In the genomic region with DNA sequence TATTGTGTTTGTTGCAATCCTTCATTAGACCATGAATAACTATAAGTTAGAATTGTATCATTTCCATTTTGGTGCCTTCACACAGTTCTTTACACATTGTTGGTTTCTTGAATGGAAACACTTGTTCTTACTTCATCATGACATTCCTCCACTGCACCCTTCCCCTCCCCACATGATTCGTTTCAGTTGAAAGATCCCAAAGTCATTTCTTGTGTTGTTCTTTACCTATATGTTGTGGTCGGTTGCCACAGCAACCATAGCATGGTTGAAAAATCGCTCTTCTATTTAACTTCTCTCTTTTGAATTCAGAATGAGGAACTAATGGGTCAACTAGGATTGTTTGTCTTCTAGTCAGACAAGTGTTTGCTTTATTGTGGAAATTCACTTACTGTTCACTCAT, we compare ENCODE assay signal across 10 cellular contexts.
DNase-seq lines count a peak whose midpoint lies in the region; ATAC-seq and TF ChIP-seq lines count a peak whose summit lies in the region.
"Had no signal": no experiment of that assay in that cellular context is flagged by ENCODE, and none has a peak within 500 bp of the region (broad histone marks: within the 10 kb centered on the region; RNA-seq: fewer than 3 reads in every experiment).

No MANE protein-coding gene starts in this region.

- H3K9me2 ChIP-seq in GM23338 (ENCODE audit: insufficient read depth), result no peaks in the 10 kb centered on the region

- intact Hi-C loops in esophagus squamous epithelium (cut with DNase I), result no loop called here

- ATAC-seq in GM18502 (IDR thresholded peaks at IDR 0.05; ENCODE audit: poor library complexity, unreplicated experiment) (peak; percentile 86), GM23338 (no peak)
- peak; percentile 82 to 91 for ATAC-seq in stimulated activated naive B cell treated with anti-CD40 and anti-IgM and Interleukin-4, amounts not matched to agents 10 μg/mL and 1 μg/mL and 100 μg/mL, for 72 hours (replicated peaks)

- no peaks in the 10 kb centered on the region for H4K20me1 ChIP-seq in GM23338 (replicated peaks; ENCODE audit: insufficient read depth)

- no peaks in the 10 kb centered on the region for H3K79me2 ChIP-seq in GM23338 (replicated peaks; ENCODE audit: insufficient read depth)

- H3K4me3 ChIP-seq in GM23338 (no peak overlapping the region), esophagus squamous epithelium (no peak overlapping the region)
- H3K4me3 ChIP-seq: cardiac muscle cell had no signal

- H3K9me3 Mint-ChIP-seq in GM23338, result no peaks in the 10 kb centered on the region
- no peaks in the 10 kb centered on the region for H3K9me3 Mint-ChIP-seq in stimulated activated naive B cell treated with anti-CD40 and anti-IgM and Interleukin-4, amounts not matched to agents 10 μg/mL and 1 μg/mL and 100 μg/mL, for 72 hours

- no peak overlapping the region for H3K27ac ChIP-seq in GM23338 (ENCODE audit: low read depth)
- no peak overlapping the region for H3K27ac ChIP-seq in esophagus squamous epithelium
- H3K27ac ChIP-seq in substantia nigra (ENCODE audit: low read depth, low read length, poor library complexity, severe bottlenecking), result no peak overlapping the region
- H3K27ac ChIP-seq: cardiac muscle cell had no signal

- H3K4me1 ChIP-seq in GM23338 (ENCODE audit: insufficient read depth) (no peaks in the 10 kb centered on the region), esophagus squamous epithelium (no peaks in the 10 kb centered on the region)

- 38 to 63% methylated on average over 3 of the region's 3 CpGs for WGBS in esophagus squamous epithelium, 2 donors

- TF ChIP-seq POLR2A in esophagus squamous epithelium (IDR thresholded peaks at IDR 0.05), result no peak

- no peaks in the 10 kb centered on the region for H3K36me3 Mint-ChIP-seq in GM23338 (ENCODE audit: low read depth)
- peaks cover 5 to 7% of the 10 kb centered on the region in 2 donors for H3K36me3 Mint-ChIP-seq in stimulated activated naive B cell treated with anti-CD40 and anti-IgM and Interleukin-4, amounts not matched to agents 10 μg/mL and 1 μg/mL and 100 μg/mL, for 72 hours

- H3K36me3 ChIP-seq in GM23338 (ENCODE audit: insufficient read depth) (no peaks in the 10 kb centered on the region), esophagus squamous epithelium (peaks cover 0 to 6% (median 0%) of the 10 kb centered on the region in 3 donors)
- H3K36me3 ChIP-seq: cardiac muscle cell had no signal

- no peak overlapping the region for H2AFZ ChIP-seq in GM23338

- no peak overlapping the region for H3K4me2 ChIP-seq in GM23338

- no peaks in the 10 kb centered on the region for H3K9me3 ChIP-seq in esophagus squamous epithelium

- no peak overlapping the region for H3K4me3 Mint-ChIP-seq in GM23338
- peak overlapping the region; percentile 56 to 63 for H3K4me3 Mint-ChIP-seq in stimulated activated naive B cell treated with anti-CD40 and anti-IgM and Interleukin-4, amounts not matched to agents 10 μg/mL and 1 μg/mL and 100 μg/mL, for 72 hours

- H3K4me1 Mint-ChIP-seq in GM23338, result peaks cover 5% of the 10 kb centered on the region; the same call in 2 of the 3 replicates
- peaks cover 26 to 70% of the 10 kb centered on the region in 2 donors for H3K4me1 Mint-ChIP-seq in stimulated activated naive B cell treated with anti-CD40 and anti-IgM and Interleukin-4, amounts not matched to agents 10 μg/mL and 1 μg/mL and 100 μg/mL, for 72 hours

- DNase-seq in GM23338 (ENCODE audit: low spot score), result peak; percentile 57
- DNase-seq in NOMO-1 treated with DMSO at 0.1 percent for 48 hours (lab: John Stamatoyannopoulos, UW; ENCODE audit: unreplicated experiment), result peak; percentile 99
- peak; percentile 1 for DNase-seq in esophagus squamous epithelium (lab: John Stamatoyannopoulos, UW)
- DNase-seq in stimulated activated naive B cell treated with anti-CD40 and anti-IgM and Interleukin-4, amounts not matched to agents 10 μg/mL and 1 μg/mL and 100 μg/mL, for 72 hours, result peak; percentile 80
- no peak for DNase-seq in NCI-H226
- no peak for DNase-seq in NCI-H2171 treated with DMSO at 0.1 percent for 48 hours (lab: John Stamatoyannopoulos, UW)
- no peak for DNase-seq in substantia nigra (lab: John Stamatoyannopoulos, UW)
- DNase-seq: IMR-90 had no signal

- TF ChIP-seq CTCF in GM23338 (conservative IDR thresholded peaks at IDR 0.05; ENCODE audit: low read depth in 2 of 2), result no peak
- no peak for TF ChIP-seq CTCF in esophagus squamous epithelium (IDR thresholded peaks at IDR 0.05)

- H3K27me3 Mint-ChIP-seq in GM23338 (ENCODE audit: insufficient read depth, low read depth, poor library complexity), result no peaks in the 10 kb centered on the region
- no peaks in the 10 kb centered on the region for H3K27me3 Mint-ChIP-seq in stimulated activated naive B cell treated with anti-CD40 and anti-IgM and Interleukin-4, amounts not matched to agents 10 μg/mL and 1 μg/mL and 100 μg/mL, for 72 hours

- H3K27me3 ChIP-seq in GM23338 (ENCODE audit: insufficient read depth) (no peaks in the 10 kb centered on the region), esophagus squamous epithelium (no peaks in the 10 kb centered on the region)
- H3K27me3 ChIP-seq: cardiac muscle cell had no signal

- peak overlapping the region; percentile 3; the same call in 1 of the 2 replicates for H3K27ac Mint-ChIP-seq in GM23338
- peak overlapping the region; percentile 94 for H3K27ac Mint-ChIP-seq in stimulated activated naive B cell treated with anti-CD40 and anti-IgM and Interleukin-4, amounts not matched to agents 10 μg/mL and 1 μg/mL and 100 μg/mL, for 72 hours

- H3F3A ChIP-seq in GM23338 (replicated peaks; ENCODE audit: low read depth), result no peaks in the 10 kb centered on the region

TF ChIP-seq in GM23338, 12 proteins besides CTCF, POLR2A, EP300 and RAD21 (continues in another document):
- TF ChIP-seq, protein P1, sequence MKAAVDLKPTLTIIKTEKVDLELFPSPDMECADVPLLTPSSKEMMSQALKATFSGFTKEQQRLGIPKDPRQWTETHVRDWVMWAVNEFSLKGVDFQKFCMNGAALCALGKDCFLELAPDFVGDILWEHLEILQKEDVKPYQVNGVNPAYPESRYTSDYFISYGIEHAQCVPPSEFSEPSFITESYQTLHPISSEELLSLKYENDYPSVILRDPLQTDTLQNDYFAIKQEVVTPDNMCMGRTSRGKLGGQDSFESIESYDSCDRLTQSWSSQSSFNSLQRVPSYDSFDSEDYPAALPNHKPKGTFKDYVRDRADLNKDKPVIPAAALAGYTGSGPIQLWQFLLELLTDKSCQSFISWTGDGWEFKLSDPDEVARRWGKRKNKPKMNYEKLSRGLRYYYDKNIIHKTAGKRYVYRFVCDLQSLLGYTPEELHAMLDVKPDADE (IDR thresholded peaks at IDR 0.05), result no peak
- no peak for TF ChIP-seq JUNB (IDR thresholded peaks at IDR 0.05; ENCODE audit: unreplicated experiment)
- TF ChIP-seq, protein P2, sequence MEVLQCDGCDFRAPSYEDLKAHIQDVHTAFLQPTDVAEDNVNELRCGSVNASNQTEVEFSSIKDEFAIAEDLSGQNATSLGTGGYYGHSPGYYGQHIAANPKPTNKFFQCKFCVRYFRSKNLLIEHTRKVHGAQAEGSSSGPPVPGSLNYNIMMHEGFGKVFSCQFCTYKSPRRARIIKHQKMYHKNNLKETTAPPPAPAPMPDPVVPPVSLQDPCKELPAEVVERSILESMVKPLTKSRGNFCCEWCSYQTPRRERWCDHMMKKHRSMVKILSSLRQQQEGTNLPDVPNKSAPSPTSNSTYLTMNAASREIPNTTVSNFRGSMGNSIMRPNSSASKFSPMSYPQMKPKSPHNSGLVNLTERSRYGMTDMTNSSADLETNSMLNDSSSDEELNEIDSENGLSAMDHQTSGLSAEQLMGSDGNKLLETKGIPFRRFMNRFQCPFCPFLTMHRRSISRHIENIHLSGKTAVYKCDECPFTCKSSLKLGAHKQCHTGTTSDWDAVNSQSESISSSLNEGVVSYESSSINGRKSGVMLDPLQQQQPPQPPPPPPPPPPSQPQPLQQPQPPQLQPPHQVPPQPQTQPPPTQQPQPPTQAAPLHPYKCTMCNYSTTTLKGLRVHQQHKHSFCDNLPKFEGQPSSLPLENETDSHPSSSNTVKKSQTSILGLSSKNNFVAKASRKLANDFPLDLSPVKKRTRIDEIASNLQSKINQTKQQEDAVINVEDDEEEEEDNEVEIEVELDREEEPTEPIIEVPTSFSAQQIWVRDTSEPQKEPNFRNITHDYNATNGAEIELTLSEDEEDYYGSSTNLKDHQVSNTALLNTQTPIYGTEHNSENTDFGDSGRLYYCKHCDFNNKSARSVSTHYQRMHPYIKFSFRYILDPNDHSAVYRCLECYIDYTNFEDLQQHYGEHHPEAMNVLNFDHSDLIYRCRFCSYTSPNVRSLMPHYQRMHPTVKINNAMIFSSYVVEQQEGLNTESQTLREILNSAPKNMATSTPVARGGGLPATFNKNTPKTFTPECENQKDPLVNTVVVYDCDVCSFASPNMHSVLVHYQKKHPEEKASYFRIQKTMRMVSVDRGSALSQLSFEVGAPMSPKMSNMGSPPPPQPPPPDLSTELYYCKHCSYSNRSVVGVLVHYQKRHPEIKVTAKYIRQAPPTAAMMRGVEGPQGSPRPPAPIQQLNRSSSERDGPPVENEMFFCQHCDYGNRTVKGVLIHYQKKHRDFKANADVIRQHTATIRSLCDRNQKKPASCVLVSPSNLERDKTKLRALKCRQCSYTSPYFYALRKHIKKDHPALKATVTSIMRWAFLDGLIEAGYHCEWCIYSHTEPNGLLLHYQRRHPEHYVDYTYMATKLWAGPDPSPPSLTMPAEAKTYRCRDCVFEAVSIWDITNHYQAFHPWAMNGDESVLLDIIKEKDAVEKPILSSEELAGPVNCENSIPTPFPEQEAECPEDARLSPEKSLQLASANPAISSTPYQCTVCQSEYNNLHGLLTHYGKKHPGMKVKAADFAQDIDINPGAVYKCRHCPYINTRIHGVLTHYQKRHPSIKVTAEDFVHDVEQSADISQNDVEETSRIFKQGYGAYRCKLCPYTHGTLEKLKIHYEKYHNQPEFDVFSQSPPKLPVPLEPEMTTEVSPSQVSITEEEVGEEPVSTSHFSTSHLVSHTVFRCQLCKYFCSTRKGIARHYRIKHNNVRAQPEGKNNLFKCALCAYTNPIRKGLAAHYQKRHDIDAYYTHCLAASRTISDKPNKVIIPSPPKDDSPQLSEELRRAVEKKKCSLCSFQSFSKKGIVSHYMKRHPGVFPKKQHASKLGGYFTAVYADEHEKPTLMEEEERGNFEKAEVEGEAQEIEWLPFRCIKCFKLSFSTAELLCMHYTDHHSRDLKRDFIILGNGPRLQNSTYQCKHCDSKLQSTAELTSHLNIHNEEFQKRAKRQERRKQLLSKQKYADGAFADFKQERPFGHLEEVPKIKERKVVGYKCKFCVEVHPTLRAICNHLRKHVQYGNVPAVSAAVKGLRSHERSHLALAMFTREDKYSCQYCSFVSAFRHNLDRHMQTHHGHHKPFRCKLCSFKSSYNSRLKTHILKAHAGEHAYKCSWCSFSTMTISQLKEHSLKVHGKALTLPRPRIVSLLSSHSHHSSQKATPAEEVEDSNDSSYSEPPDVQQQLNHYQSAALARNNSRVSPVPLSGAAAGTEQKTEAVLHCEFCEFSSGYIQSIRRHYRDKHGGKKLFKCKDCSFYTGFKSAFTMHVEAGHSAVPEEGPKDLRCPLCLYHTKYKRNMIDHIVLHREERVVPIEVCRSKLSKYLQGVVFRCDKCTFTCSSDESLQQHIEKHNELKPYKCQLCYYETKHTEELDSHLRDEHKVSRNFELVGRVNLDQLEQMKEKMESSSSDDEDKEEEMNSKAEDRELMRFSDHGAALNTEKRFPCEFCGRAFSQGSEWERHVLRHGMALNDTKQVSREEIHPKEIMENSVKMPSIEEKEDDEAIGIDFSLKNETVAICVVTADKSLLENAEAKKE (CRISPR knock-in tag; IDR thresholded peaks at IDR 0.05), result no peak

Comparison
In these comparisons a context has a peak if more than half of its experiments do, and no peak if none do; other contexts are left out.
1. DNase-seq: peak in GM23338 (single experiment), NOMO-1 treated with DMSO at 0.1 percent for 48 hours (single experiment), esophagus squamous epithelium (single experiment) and stimulated activated naive B cell treated with anti-CD40 and anti-IgM and Interleukin-4, amounts not matched to agents 10 μg/mL and 1 μg/mL and 100 μg/mL, for 72 hours (single experiment); none in NCI-H226 (single experiment), NCI-H2171 treated with DMSO at 0.1 percent for 48 hours (single experiment) and substantia nigra (0 of 49).